17 cellular contexts compared by ENCODE assay signal in genomic region chr9:70400107-70400892, GRCh38. TPM values are rescaled to one million over a fixed set of nuclear protein-coding genes. Genes with fewer than 3 reads are reported as not detected.
DNase-seq lines count a peak whose midpoint lies in the region; ATAC-seq and TF ChIP-seq lines count a peak whose summit lies in the region.
"Had no signal": no experiment of that assay in that cellular context is flagged by ENCODE, and none has a peak within 500 bp of the region (broad histone marks: within the 10 kb centered on the region; RNA-seq: fewer than 3 reads in every experiment).

No MANE protein-coding gene starts in this region.

- H3K9me3 Mint-ChIP-seq in T-helper 1 cell treated with Interleukin-12 subunit alpha and Interleukin-12 subunit beta and Interleukin-4 antibody, amounts not matched to agents 30 μg/mL and 1 μg/mL, for 36 hours, result no peaks in the 10 kb centered on the region
- no peaks in the 10 kb centered on the region for H3K9me3 Mint-ChIP-seq in activated CD4-positive, alpha-beta memory T cell treated with anti-CD3 and anti-CD28 coated beads, Interleukin-2, amount 10 ng/mL, durations not matched to agents 7 days and 5 days
- no peaks in the 10 kb centered on the region for H3K9me3 Mint-ChIP-seq in immature natural killer cell
- H3K9me3 Mint-ChIP-seq in stimulated activated naive B cell treated with anti-CD40 and anti-IgM and Interleukin-4, amounts not matched to agents 10 μg/mL and 1 μg/mL and 100 μg/mL, for 72 hours, result no peaks in the 10 kb centered on the region
- H3K9me3 Mint-ChIP-seq: CD14-positive monocyte had no signal

- peak overlapping the region; percentile 24 for H3K27ac Mint-ChIP-seq in T-helper 1 cell treated with Interleukin-12 subunit alpha and Interleukin-12 subunit beta and Interleukin-4 antibody, amounts not matched to agents 30 μg/mL and 1 μg/mL, for 36 hours
- H3K27ac Mint-ChIP-seq in activated CD4-positive, alpha-beta memory T cell treated with anti-CD3 and anti-CD28 coated beads, Interleukin-2, amount 10 ng/mL, durations not matched to agents 7 days and 5 days, result peak overlapping the region; percentile 52
- H3K27ac Mint-ChIP-seq in immature natural killer cell, result peak overlapping the region; percentile 72 to 96 (median 92)
- peak overlapping the region; percentile 42 for H3K27ac Mint-ChIP-seq in stimulated activated naive B cell treated with anti-CD40 and anti-IgM and Interleukin-4, amounts not matched to agents 10 μg/mL and 1 μg/mL and 100 μg/mL, for 72 hours

- H3K4me1 Mint-ChIP-seq in T-helper 1 cell treated with Interleukin-12 subunit alpha and Interleukin-12 subunit beta and Interleukin-4 antibody, amounts not matched to agents 30 μg/mL and 1 μg/mL, for 36 hours (ENCODE audit: low read depth), result peaks cover 41% of the 10 kb centered on the region
- H3K4me1 Mint-ChIP-seq in activated CD4-positive, alpha-beta memory T cell treated with anti-CD3 and anti-CD28 coated beads, Interleukin-2, amount 10 ng/mL, durations not matched to agents 7 days and 5 days, result peaks cover 58% of the 10 kb centered on the region
- H3K4me1 Mint-ChIP-seq in immature natural killer cell, result peaks cover 67 to 74% of the 10 kb centered on the region in 2 donors
- peaks cover 28 to 56% of the 10 kb centered on the region in 2 donors for H3K4me1 Mint-ChIP-seq in stimulated activated naive B cell treated with anti-CD40 and anti-IgM and Interleukin-4, amounts not matched to agents 10 μg/mL and 1 μg/mL and 100 μg/mL, for 72 hours

- H3K36me3 Mint-ChIP-seq in T-helper 1 cell treated with Interleukin-12 subunit alpha and Interleukin-12 subunit beta and Interleukin-4 antibody, amounts not matched to agents 30 μg/mL and 1 μg/mL, for 36 hours (ENCODE audit: low read depth), result no peaks in the 10 kb centered on the region
- no peaks in the 10 kb centered on the region for H3K36me3 Mint-ChIP-seq in activated CD4-positive, alpha-beta memory T cell treated with anti-CD3 and anti-CD28 coated beads, Interleukin-2, amount 10 ng/mL, durations not matched to agents 7 days and 5 days (ENCODE audit: low read depth)
- no peaks in the 10 kb centered on the region for H3K36me3 Mint-ChIP-seq in immature natural killer cell
- no peaks in the 10 kb centered on the region for H3K36me3 Mint-ChIP-seq in stimulated activated naive B cell treated with anti-CD40 and anti-IgM and Interleukin-4, amounts not matched to agents 10 μg/mL and 1 μg/mL and 100 μg/mL, for 72 hours

- TF ChIP-seq CTCF in WERI-Rb-1 (IDR thresholded peaks at IDR 0.05; ENCODE audit: low read depth, low read length), result no peak

- H3K27ac ChIP-seq in WERI-Rb-1, result no peak overlapping the region
- H3K27ac ChIP-seq: 22Rv1, cardiac muscle cell, neutrophil had no signal

- no peaks in the 10 kb centered on the region for H3K27me3 Mint-ChIP-seq in T-helper 1 cell treated with Interleukin-12 subunit alpha and Interleukin-12 subunit beta and Interleukin-4 antibody, amounts not matched to agents 30 μg/mL and 1 μg/mL, for 36 hours (ENCODE audit: low read depth)
- H3K27me3 Mint-ChIP-seq in activated CD4-positive, alpha-beta memory T cell treated with anti-CD3 and anti-CD28 coated beads, Interleukin-2, amount 10 ng/mL, durations not matched to agents 7 days and 5 days, result no peaks in the 10 kb centered on the region
- peaks cover 0 to 14% (median 2%) of the 10 kb centered on the region in 3 donors for H3K27me3 Mint-ChIP-seq in immature natural killer cell (ENCODE audit: low read depth in 3 of 3)
- no peaks in the 10 kb centered on the region for H3K27me3 Mint-ChIP-seq in stimulated activated naive B cell treated with anti-CD40 and anti-IgM and Interleukin-4, amounts not matched to agents 10 μg/mL and 1 μg/mL and 100 μg/mL, for 72 hours

- no peak for ATAC-seq in stimulated activated naive B cell treated with anti-CD40 and anti-IgM and Interleukin-4, amounts not matched to agents 10 μg/mL and 1 μg/mL and 100 μg/mL, for 72 hours (replicated peaks)

- DNase-seq in T-helper 1 cell (no peak), immature natural killer cell (no peak), A172 (ENCODE audit: low spot score) (no peak), WERI-Rb-1 (no peak), amygdala (lab: John Stamatoyannopoulos, UW) (no peak)
- DNase-seq in activated CD4-positive, alpha-beta memory T cell treated with anti-CD3 and anti-CD28 coated beads, Interleukin-2, amount 10 ng/mL, durations not matched to agents 7 days and 5 days, result no peak
- DNase-seq in stimulated activated naive B cell treated with anti-CD40 and anti-IgM and Interleukin-4, amounts not matched to agents 10 μg/mL and 1 μg/mL and 100 μg/mL, for 72 hours, result no peak
- DNase-seq: activated effector memory CD4-positive, alpha-beta T cell treated with Interleukin-2 at 50 U/mL for 16 hours; GOT3; mesendoderm; Peyer's patch; stimulated activated naive CD4-positive, alpha-beta T cell had no signal

- no peak overlapping the region for H3K4me3 Mint-ChIP-seq in T-helper 1 cell treated with Interleukin-12 subunit alpha and Interleukin-12 subunit beta and Interleukin-4 antibody, amounts not matched to agents 30 μg/mL and 1 μg/mL, for 36 hours
- no peak overlapping the region for H3K4me3 Mint-ChIP-seq in activated CD4-positive, alpha-beta memory T cell treated with anti-CD3 and anti-CD28 coated beads, Interleukin-2, amount 10 ng/mL, durations not matched to agents 7 days and 5 days
- H3K4me3 Mint-ChIP-seq in immature natural killer cell, result peak overlapping the region in 1 of 5 donors; percentile 1
- no peak overlapping the region for H3K4me3 Mint-ChIP-seq in stimulated activated naive B cell treated with anti-CD40 and anti-IgM and Interleukin-4, amounts not matched to agents 10 μg/mL and 1 μg/mL and 100 μg/mL, for 72 hours
- H3K4me3 Mint-ChIP-seq: CD14-positive monocyte had no signal

- H3K27me3 ChIP-seq in WERI-Rb-1 (ENCODE audit: insufficient read depth, low read depth, severe bottlenecking), result no peaks in the 10 kb centered on the region
- H3K27me3 ChIP-seq: neutrophil, Peyer's patch had no signal

- H3K9me3 ChIP-seq in WERI-Rb-1 (ENCODE audit: severe bottlenecking), result no peaks in the 10 kb centered on the region
- H3K9me3 ChIP-seq: neutrophil, Peyer's patch had no signal

- H3K36me3 ChIP-seq in WERI-Rb-1, result no peaks in the 10 kb centered on the region
- H3K36me3 ChIP-seq: cardiac muscle cell, neutrophil, Peyer's patch had no signal

- POLR2A ChIA-PET in activated CD4-positive, alpha-beta memory T cell treated with anti-CD3 and anti-CD28 coated beads, Interleukin-2, amount 10 ng/mL, durations not matched to agents 7 days and 5 days (lab: Charles Lee), result interaction anchor here (2.3 to 7.5 kb wide), 2 partner anchors 12 to 19 kb away, joined by 10 to 62 read pairs; partner anchors contain the start of gene KLF9

- H3K4me3 ChIP-seq in WERI-Rb-1 (ENCODE audit: low read depth, low read length), result no peak overlapping the region
- H3K4me3 ChIP-seq: cardiac muscle cell, Peyer's patch had no signal

- CTCF ChIA-PET in activated CD4-positive, alpha-beta memory T cell treated with anti-CD3 and anti-CD28 coated beads, Interleukin-2, amount 10 ng/mL, durations not matched to agents 7 days and 5 days (lab: Charles Lee), result no interaction called here

RNA-seq across cellular contexts. Expression of gene KLF9, which starts 14.2 kb away (rescaled TPM):
- total RNA-seq in activated CD4-positive, alpha-beta memory T cell treated with anti-CD3 and anti-CD28 coated beads, Interleukin-2, amount 10 ng/mL, durations not matched to agents 7 days and 5 days, result 10 to 100 TPM; 19.2 to 19.6 TPM
- polyA plus RNA-seq in immature natural killer cell, result 1 to 10 TPM; 1.1 to 3.0 (median 1.3) TPM
- total RNA-seq in A172 (2014; rRNA removed; shearing (Covaris generic)), result 0.81 and 1.1 TPM in 2 replicates
- polyA plus RNA-seq: cardiac muscle cell had no signal

Comparison
In these comparisons a context has a peak if more than half of its experiments do, and no peak if none do; other contexts are left out.
1. H3K27ac Mint-ChIP-seq: peak in every context shown above with its lines; median percentile 92 in immature natural killer cell; 52 in activated CD4-positive, alpha-beta memory T cell treated with anti-CD3 and anti-CD28 coated beads, Interleukin-2, amount 10 ng/mL, durations not matched to agents 7 days and 5 days; 42 in stimulated activated naive B cell treated with anti-CD40 and anti-IgM and Interleukin-4, amounts not matched to agents 10 μg/mL and 1 μg/mL and 100 μg/mL, for 72 hours; 24 in T-helper 1 cell treated with Interleukin-12 subunit alpha and Interleukin-12 subunit beta and Interleukin-4 antibody, amounts not matched to agents 30 μg/mL and 1 μg/mL, for 36 hours.